8 cellular contexts compared by ENCODE assay signal in genomic region chr20:35146299-35146921, GRCh38.
DNase-seq lines count a peak whose midpoint lies in the region; ATAC-seq and TF ChIP-seq lines count a peak whose summit lies in the region.

No MANE protein-coding gene starts in this region.

- peaks cover 52% of the 10 kb centered on the region for H3K36me3 Mint-ChIP-seq in stimulated activated effector memory CD8-positive, alpha-beta T cell treated with anti-CD3 and anti-CD28 coated beads, Interleukin-12 subunit alpha, Interleukin-12 subunit beta, amount 100 ng/mL, for 72 hours

- H3K4me1 Mint-ChIP-seq in stimulated activated effector memory CD8-positive, alpha-beta T cell treated with anti-CD3 and anti-CD28 coated beads, Interleukin-12 subunit alpha, Interleukin-12 subunit beta, amount 100 ng/mL, for 72 hours, result peaks cover 31% of the 10 kb centered on the region

- ATAC-seq in GM18498 (IDR thresholded peaks at IDR 0.05; ENCODE audit: unreplicated experiment), result peak; percentile 16
- peak; percentile 3 for ATAC-seq in stimulated activated effector memory CD8-positive, alpha-beta T cell treated with anti-CD3 and anti-CD28 coated beads, Interleukin-12 subunit alpha, Interleukin-12 subunit beta, amount 100 ng/mL, for 72 hours

- DNase-seq in AG08395 (ENCODE audit: low spot score) (peak; percentile 26), NCI-H2171 (lab: John Stamatoyannopoulos, UW) (peak; percentile 42), astrocyte of the cerebellum (ENCODE audit: low read depth) (no peak), iPS-NIHi11 (ENCODE audit: low spot score) (peak; percentile 46), NCI-H446 treated with DMSO at 0.1 percent for 48 hours (lab: John Stamatoyannopoulos, UW) (no peak), globus pallidus (ENCODE audit: low spot score) (no peak)
- DNase-seq in stimulated activated effector memory CD8-positive, alpha-beta T cell treated with anti-CD3 and anti-CD28 coated beads, Interleukin-12 subunit alpha, Interleukin-12 subunit beta, amount 100 ng/mL, for 72 hours (ENCODE audit: low spot score in 2 of 2), result no peak

- in situ Hi-C loops in astrocyte of the cerebellum (cut with HindIII; ENCODE audit: low sequenced_read_pairs), result no loop called here

- no peak for TF ChIP-seq CTCF in astrocyte of the cerebellum (IDR thresholded peaks at IDR 0.05; ENCODE audit: low read depth, low read length, missing control alignments)

- H3K27ac Mint-ChIP-seq in stimulated activated effector memory CD8-positive, alpha-beta T cell treated with anti-CD3 and anti-CD28 coated beads, Interleukin-12 subunit alpha, Interleukin-12 subunit beta, amount 100 ng/mL, for 72 hours, result peak overlapping the region; percentile 96

- peak overlapping the region; percentile 93 for H3K4me3 ChIP-seq in astrocyte of the cerebellum (ENCODE audit: low read depth, low read length)

- H3K9me3 Mint-ChIP-seq in stimulated activated effector memory CD8-positive, alpha-beta T cell treated with anti-CD3 and anti-CD28 coated beads, Interleukin-12 subunit alpha, Interleukin-12 subunit beta, amount 100 ng/mL, for 72 hours, result no peaks in the 10 kb centered on the region

- H3K4me3 Mint-ChIP-seq in stimulated activated effector memory CD8-positive, alpha-beta T cell treated with anti-CD3 and anti-CD28 coated beads, Interleukin-12 subunit alpha, Interleukin-12 subunit beta, amount 100 ng/mL, for 72 hours, result peak overlapping the region; percentile 92

Comparison
In these comparisons a context has a peak if more than half of its experiments do, and no peak if none do; other contexts are left out.
1. DNase-seq: peak in AG08395 (single experiment), NCI-H2171 (single experiment) and iPS-NIHi11 (single experiment); none in astrocyte of the cerebellum (single experiment), stimulated activated effector memory CD8-positive, alpha-beta T cell treated with anti-CD3 and anti-CD28 coated beads, Interleukin-12 subunit alpha, Interleukin-12 subunit beta, amount 100 ng/mL, for 72 hours (0 of 2), NCI-H446 treated with DMSO at 0.1 percent for 48 hours (single experiment) and globus pallidus (single experiment).